ENCODE assay signal across 9 cellular contexts in the genomic region with DNA sequence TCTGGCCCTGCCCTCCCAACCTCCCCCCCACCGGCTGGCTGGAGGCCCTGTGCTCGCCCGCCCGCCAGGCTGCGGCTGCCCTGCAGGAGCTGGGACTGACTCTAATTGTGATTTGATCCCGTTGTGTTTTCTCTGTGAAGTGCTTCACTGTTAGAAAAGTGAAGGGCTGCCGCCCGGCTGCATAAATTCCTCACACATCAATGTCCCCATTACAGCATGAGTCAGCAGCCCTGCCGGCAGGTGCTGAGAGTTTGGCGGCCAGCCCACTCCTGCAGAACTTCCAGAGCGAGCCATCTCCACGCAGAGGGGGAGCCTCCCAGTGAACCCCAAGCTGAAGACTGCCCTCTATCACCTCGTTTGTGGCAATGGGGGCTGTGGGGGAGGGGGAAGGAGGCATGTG.
DNase-seq lines count a peak whose midpoint lies in the region; ATAC-seq and TF ChIP-seq lines count a peak whose summit lies in the region.
"Had no signal": no experiment of that assay in that cellular context is flagged by ENCODE, and none has a peak within 500 bp of the region (broad histone marks: within the 10 kb centered on the region; RNA-seq: fewer than 3 reads in every experiment).

No MANE protein-coding gene starts in this region.

- H3K4me2 ChIP-seq in mesenchymal stem cell (ENCODE audit: low read length, poor library complexity, severe bottlenecking): no peak overlapping the region

- no peak overlapping the region for H3K4me3 Mint-ChIP-seq in neural crest cell
- H3K4me3 Mint-ChIP-seq: T-helper 1 cell treated with Interleukin-12 subunit alpha and Interleukin-12 subunit beta and Interleukin-4 antibody, amounts not matched to agents 30 μg/mL and 1 μg/mL, for 36 hours had no signal

- TF ChIP-seq CTCF in dorsolateral prefrontal cortex (IDR thresholded peaks at IDR 0.05 in 54 of 56, conservative IDR thresholded peaks at IDR 0.05 in 2 of 56; ENCODE audit: low read depth in 1 of 56, partially characterized antibody in 56 of 56): no peak
- TF ChIP-seq CTCF in neural crest cell (conservative IDR thresholded peaks at IDR 0.05): no peak

- H2BK12ac ChIP-seq in mesenchymal stem cell (ENCODE audit: low read length in 2 of 2): no peak overlapping the region

- H3K4me1 ChIP-seq in mesenchymal stem cell (ENCODE audit: control insufficient read depth, insufficient read depth, low read depth, low read length): peaks cover 8% of the 10 kb centered on the region

- no peaks in the 10 kb centered on the region for H3K36me3 ChIP-seq in mesenchymal stem cell (ENCODE audit: control insufficient read depth in 1 of 2, insufficient read depth in 2 of 2, low read depth in 1 of 2, low read length in 2 of 2)

- no peaks in the 10 kb centered on the region for H3K36me3 Mint-ChIP-seq in neural crest cell (ENCODE audit: low read depth)

- H3K14ac ChIP-seq in mesenchymal stem cell (ENCODE audit: low read length in 2 of 2): no peak overlapping the region

- no peak overlapping the region for H3K23ac ChIP-seq in mesenchymal stem cell (ENCODE audit: low read length in 2 of 2)

- H3K4me3 ChIP-seq in dorsolateral prefrontal cortex (peak overlapping the region in 29 of 59 donors; percentile 0 to 42 (median 24)), mesenchymal stem cell (ENCODE audit: insufficient read depth in 1 of 2, low read depth in 1 of 2, low read length in 2 of 2) (no peak overlapping the region)

- no peak overlapping the region for H3K18ac ChIP-seq in mesenchymal stem cell (ENCODE audit: low read depth in 1 of 2, low read length in 2 of 2)

- no peaks in the 10 kb centered on the region for H3K9me3 ChIP-seq in mesenchymal stem cell (ENCODE audit: control insufficient read depth, low read length)

- no peak overlapping the region for H2AK5ac ChIP-seq in mesenchymal stem cell (ENCODE audit: low read length, severe bottlenecking)

- H3K27ac Mint-ChIP-seq in neural crest cell (ENCODE audit: unreplicated experiment): peak overlapping the region; percentile 87
- H3K27ac Mint-ChIP-seq: T-helper 1 cell treated with Interleukin-12 subunit alpha and Interleukin-12 subunit beta and Interleukin-4 antibody, amounts not matched to agents 30 μg/mL and 1 μg/mL, for 36 hours had no signal

- H2BK15ac ChIP-seq in mesenchymal stem cell (ENCODE audit: low read depth, poor library complexity, severe bottlenecking): no peak overlapping the region

- no peaks in the 10 kb centered on the region for H3K9me3 Mint-ChIP-seq in neural crest cell
- H3K9me3 Mint-ChIP-seq: T-helper 1 cell treated with Interleukin-12 subunit alpha and Interleukin-12 subunit beta and Interleukin-4 antibody, amounts not matched to agents 30 μg/mL and 1 μg/mL, for 36 hours had no signal

- peaks cover 36% of the 10 kb centered on the region for H3K4me1 Mint-ChIP-seq in neural crest cell

- 42% methylated on average over 5 of the region's 13 CpGs for WGBS in mesenchymal stem cell

- H4K8ac ChIP-seq in mesenchymal stem cell (ENCODE audit: low read length): no peak overlapping the region

- DNase-seq in G401 (ENCODE audit: low spot score) (peak; percentile 82), NCI-H2107 treated with DMSO at 0.1 percent for 48 hours (lab: John Stamatoyannopoulos, UW; ENCODE audit: unreplicated experiment) (peak; percentile 82), dorsolateral prefrontal cortex (peak in 8 of 10 donors; percentile 61 to 80 (median 66)), neural crest cell (ENCODE audit: low read depth, low spot score) (no peak), mesenchymal stem cell (no peak), GM19238 (ENCODE audit: insufficient read length, low spot score) (no peak)
- DNase-seq in central memory CD4-positive, alpha-beta T cell: no peak

- H3K79me1 ChIP-seq in mesenchymal stem cell (replicated peaks; ENCODE audit: low read length, poor library complexity, severe bottlenecking): no peaks in the 10 kb centered on the region

- ATAC-seq in HG03108 (IDR thresholded peaks at IDR 0.05; ENCODE audit: unreplicated experiment): no peak

- no peak overlapping the region for H2BK5ac ChIP-seq in mesenchymal stem cell (ENCODE audit: low read depth, low read length, poor library complexity, severe bottlenecking)

- intact Hi-C loops in dorsolateral prefrontal cortex (cut with DNase I): no loop called here

- in situ Hi-C loops in G401 (cut with HindIII; ENCODE audit: low sequenced_read_pairs): no loop called here

- H2BK120ac ChIP-seq in mesenchymal stem cell (ENCODE audit: low read depth, low read length): no peak overlapping the region

- no peak overlapping the region for H3K9ac ChIP-seq in mesenchymal stem cell (ENCODE audit: low read length)

- H3K27me3 Mint-ChIP-seq in neural crest cell (ENCODE audit: low read depth): peaks cover 12% of the 10 kb centered on the region

- H3K27me3 ChIP-seq in dorsolateral prefrontal cortex (no peaks in the 10 kb centered on the region), mesenchymal stem cell (ENCODE audit: control insufficient read depth in 1 of 2, insufficient read depth in 1 of 2, low read length in 2 of 2) (peaks cover 16 to 52% of the 10 kb centered on the region in 2 experiments)

- no peak overlapping the region for H4K91ac ChIP-seq in mesenchymal stem cell (ENCODE audit: low read length)

- H3K4ac ChIP-seq in mesenchymal stem cell (ENCODE audit: low read depth in 1 of 2, low read length in 2 of 2): no peak overlapping the region

- H3K27ac ChIP-seq in dorsolateral prefrontal cortex: peak overlapping the region in 50 of 59 donors; percentile 18 to 90 (median 72)
- H3K27ac ChIP-seq in mesenchymal stem cell (ENCODE audit: low read length, poor library complexity, severe bottlenecking): no peak overlapping the region

- no peak overlapping the region for H2AFZ ChIP-seq in mesenchymal stem cell (ENCODE audit: low read depth, low read length)

Comparison
In these comparisons a context has a peak if more than half of its experiments do, and no peak if none do; other contexts are left out.
1. DNase-seq: peak in G401 (single experiment), NCI-H2107 treated with DMSO at 0.1 percent for 48 hours (single experiment) and dorsolateral prefrontal cortex (8 of 10); none in neural crest cell (single experiment), mesenchymal stem cell (single experiment), central memory CD4-positive, alpha-beta T cell (single experiment) and GM19238 (single experiment).